22 cellular contexts compared by ENCODE assay signal in genomic region chr6:34544052-34544604, GRCh38. TPM values are rescaled to one million over a fixed set of nuclear protein-coding genes. Genes with fewer than 3 reads are reported as not detected.
"Had no signal": no experiment of that assay in that cellular context is flagged by ENCODE, and none has a peak within 500 bp of the region (broad histone marks: within the 10 kb centered on the region; RNA-seq: fewer than 3 reads in every experiment).

No MANE protein-coding gene starts in this region.

- H2AFZ ChIP-seq: parathyroid adenoma had no signal

- H3K27ac ChIP-seq: adrenal gland, esophagus squamous epithelium, gastrocnemius medialis, parathyroid adenoma, upper lobe of left lung had no signal

- H3K79me2 ChIP-seq: parathyroid adenoma had no signal

- DNase-seq: activated CD4-positive, alpha-beta T cell treated with anti-CD3 and anti-CD28 coated beads for 1 hour; activated CD4-positive, alpha-beta T cell treated with anti-CD3 and anti-CD28 coated beads, Interleukin-2, amount 50 U/mL, for 1 hour; activated naive CD4-positive, alpha-beta T cell; activated T-cell treated with anti-CD3 and anti-CD28 coated beads, Interleukin-2, amount 50 U/mL, for 1 hour; adrenal gland; cerebellar nuclear complex; cortex of kidney; endodermal cell; esophagus squamous epithelium; gastrocnemius medialis; hippocampal formation; left ventricle myocardium superior; mammary epithelial cell; midbrain; natural killer cell; stimulated activated CD4-positive, alpha-beta T cell treated with anti-CD3 and anti-CD28 coated beads, Interleukin-4, amount 100 ng/mL, for 24 hours; stimulated activated naive CD8-positive, alpha-beta T cell treated with anti-CD3 and anti-CD28 coated beads, Interleukin-15, Interleukin-2, amounts not matched to agents 100 U/mL and 50 U/mL, for 24 hours; T-cell had no signal

- H3K9me3 ChIP-seq: adrenal gland, esophagus squamous epithelium, gastrocnemius medialis, upper lobe of left lung had no signal

- ATAC-seq: gastrocnemius medialis; left ventricle myocardium superior; natural killer cell; stimulated activated naive CD8-positive, alpha-beta T cell treated with anti-CD3 and anti-CD28 coated beads, Interleukin-15, Interleukin-2, amounts not matched to agents 100 U/mL and 50 U/mL, for 24 hours; T-cell had no signal

- H3K4me1 ChIP-seq: adrenal gland, gastrocnemius medialis had no signal

- H3K4me3 ChIP-seq: adrenal gland, esophagus squamous epithelium, gastrocnemius medialis, upper lobe of left lung had no signal

- H3K27me3 ChIP-seq: adrenal gland, esophagus squamous epithelium, gastrocnemius medialis, upper lobe of left lung had no signal

- FAIRE-seq: TTC549 had no signal

- H3K36me3 ChIP-seq: adrenal gland, esophagus squamous epithelium, gastrocnemius medialis, upper lobe of left lung had no signal

- H3K9ac ChIP-seq: parathyroid adenoma had no signal

RNA-seq across cellular contexts. Expression of gene SPDEF, which starts 12.0 kb away (rescaled TPM):
- total RNA-seq: left ventricle myocardium superior, renal cortical epithelial cell had no signal
- polyA plus RNA-seq: mammary epithelial cell had no signal
